ENCODE assay signal across 19 cellular contexts in genomic region chr3:149010966-149011365, GRCh38. TPM values are rescaled to one million over a fixed set of nuclear protein-coding genes. Genes with fewer than 3 reads are reported as not detected.
DNase-seq lines count a peak whose midpoint lies in the region; ATAC-seq and TF ChIP-seq lines count a peak whose summit lies in the region.
"Had no signal": no experiment of that assay in that cellular context is flagged by ENCODE, and none has a peak within 500 bp of the region (broad histone marks: within the 10 kb centered on the region; RNA-seq: fewer than 3 reads in every experiment).

No MANE protein-coding gene starts in this region.

- no peaks in the 10 kb centered on the region for H3K9me3 ChIP-seq in uterus
- H3K9me3 ChIP-seq: ovary, SK-N-SH had no signal

- no peak for DNase-seq in activated naive CD8-positive, alpha-beta T cell treated with anti-CD3 and anti-CD28 coated beads, Interleukin-2, amount 10 ng/mL, durations not matched to agents 7 days and 5 days
- no peak for DNase-seq in activated naive CD8-positive, alpha-beta T cell treated with anti-CD3 and anti-CD28 coated beads for 36 hours
- no peak for DNase-seq in activated CD8-positive, alpha-beta T cell treated with anti-CD3 and anti-CD28 coated beads for 36 hours
- DNase-seq in natural killer cell: no peak
- no peak for DNase-seq in uterus
- no peak for DNase-seq in WTC11 (ENCODE audit: low spot score)
- DNase-seq in stimulated activated CD4-positive, alpha-beta T cell treated with anti-CD3 and anti-CD28 coated beads, Interleukin-2, amount 100 ng/mL, for 48 hours: no peak
- no peak for DNase-seq in ACHN
- DNase-seq: activated naive CD4-positive, alpha-beta T cell; anterior cingulate cortex; cerebellar nuclear complex; head of caudate nucleus; NCI-H1694; ovary; SK-N-SH; stimulated activated naive CD8-positive, alpha-beta T cell treated with anti-CD3 and anti-CD28 coated beads, Interleukin-15, amount 100 ng/mL, for 72 hours had no signal

- POLR2A ChIA-PET in activated naive CD8-positive, alpha-beta T cell treated with anti-CD3 and anti-CD28 coated beads, Interleukin-2, amount 10 ng/mL, durations not matched to agents 7 days and 5 days (lab: Charles Lee): no interaction called here
- POLR2A ChIA-PET in activated CD8-positive, alpha-beta T cell treated with anti-CD3 and anti-CD28 coated beads for 36 hours (lab: Charles Lee): no interaction called here
- POLR2A ChIA-PET in WTC11 (lab: Charles Lee): no interaction called here

- peaks cover 60% of the 10 kb centered on the region for H3K36me3 Mint-ChIP-seq in activated naive CD8-positive, alpha-beta T cell treated with anti-CD3 and anti-CD28 coated beads, Interleukin-2, amount 10 ng/mL, durations not matched to agents 7 days and 5 days
- H3K36me3 Mint-ChIP-seq in activated naive CD8-positive, alpha-beta T cell treated with anti-CD3 and anti-CD28 coated beads for 36 hours: peaks cover 40% of the 10 kb centered on the region
- H3K36me3 Mint-ChIP-seq in activated CD8-positive, alpha-beta T cell treated with anti-CD3 and anti-CD28 coated beads for 36 hours (ENCODE audit: low read depth): peaks cover 45% of the 10 kb centered on the region
- peaks cover 16% of the 10 kb centered on the region for H3K36me3 Mint-ChIP-seq in natural killer cell
- H3K36me3 Mint-ChIP-seq in WTC11: peaks cover 43% of the 10 kb centered on the region

- TF ChIP-seq CTCF in activated CD8-positive, alpha-beta T cell treated with anti-CD3 and anti-CD28 coated beads for 36 hours (IDR thresholded peaks at IDR 0.05): no peak
- no peak for TF ChIP-seq CTCF in natural killer cell (IDR thresholded peaks at IDR 0.05)
- TF ChIP-seq CTCF in uterus (IDR thresholded peaks at IDR 0.05): no peak
- TF ChIP-seq CTCF in WTC11 (IDR thresholded peaks at IDR 0.05): no peak

- H3K27me3 Mint-ChIP-seq in activated naive CD8-positive, alpha-beta T cell treated with anti-CD3 and anti-CD28 coated beads, Interleukin-2, amount 10 ng/mL, durations not matched to agents 7 days and 5 days: no peaks in the 10 kb centered on the region
- H3K27me3 Mint-ChIP-seq in activated naive CD8-positive, alpha-beta T cell treated with anti-CD3 and anti-CD28 coated beads for 36 hours: no peaks in the 10 kb centered on the region
- H3K27me3 Mint-ChIP-seq in activated CD8-positive, alpha-beta T cell treated with anti-CD3 and anti-CD28 coated beads for 36 hours: no peaks in the 10 kb centered on the region
- no peaks in the 10 kb centered on the region for H3K27me3 Mint-ChIP-seq in natural killer cell (ENCODE audit: low read depth in 2 of 2)
- H3K27me3 Mint-ChIP-seq in WTC11 (ENCODE audit: low read depth): no peaks in the 10 kb centered on the region
- H3K27me3 Mint-ChIP-seq: stimulated activated naive CD8-positive, alpha-beta T cell treated with anti-CD3 and anti-CD28 coated beads, Interleukin-15, amount 100 ng/mL, for 72 hours had no signal

- no peak for TF ChIP-seq POLR2A in uterus (IDR thresholded peaks at IDR 0.05)

- H3K4me3 Mint-ChIP-seq in activated naive CD8-positive, alpha-beta T cell treated with anti-CD3 and anti-CD28 coated beads, Interleukin-2, amount 10 ng/mL, durations not matched to agents 7 days and 5 days: no peak overlapping the region
- no peak overlapping the region for H3K4me3 Mint-ChIP-seq in activated naive CD8-positive, alpha-beta T cell treated with anti-CD3 and anti-CD28 coated beads for 36 hours
- no peak overlapping the region for H3K4me3 Mint-ChIP-seq in activated CD8-positive, alpha-beta T cell treated with anti-CD3 and anti-CD28 coated beads for 36 hours
- H3K4me3 Mint-ChIP-seq in natural killer cell (peak overlapping the region; percentile 53), WTC11 (no peak overlapping the region)
- H3K4me3 Mint-ChIP-seq: CD14-positive monocyte; stimulated activated naive CD8-positive, alpha-beta T cell treated with anti-CD3 and anti-CD28 coated beads, Interleukin-15, amount 100 ng/mL, for 72 hours had no signal

- no peaks in the 10 kb centered on the region for H3K9me3 Mint-ChIP-seq in activated naive CD8-positive, alpha-beta T cell treated with anti-CD3 and anti-CD28 coated beads, Interleukin-2, amount 10 ng/mL, durations not matched to agents 7 days and 5 days
- no peaks in the 10 kb centered on the region for H3K9me3 Mint-ChIP-seq in activated naive CD8-positive, alpha-beta T cell treated with anti-CD3 and anti-CD28 coated beads for 36 hours
- no peaks in the 10 kb centered on the region for H3K9me3 Mint-ChIP-seq in activated CD8-positive, alpha-beta T cell treated with anti-CD3 and anti-CD28 coated beads for 36 hours
- H3K9me3 Mint-ChIP-seq in natural killer cell (no peaks in the 10 kb centered on the region), WTC11 (no peaks in the 10 kb centered on the region)
- H3K9me3 Mint-ChIP-seq: CD14-positive monocyte; stimulated activated naive CD8-positive, alpha-beta T cell treated with anti-CD3 and anti-CD28 coated beads, Interleukin-15, amount 100 ng/mL, for 72 hours had no signal

- in situ Hi-C loops in ACHN (cut with HindIII; ENCODE audit: low pct_ligation_motif_present, low pct_unique_long_range_greater_than_20kb, low sequenced_read_pairs): no loop called here

- CTCF ChIA-PET in activated CD8-positive, alpha-beta T cell treated with anti-CD3 and anti-CD28 coated beads for 36 hours (lab: Charles Lee): no interaction called here
- CTCF ChIA-PET in WTC11 (lab: Charles Lee): no interaction called here

- H3K27me3 ChIP-seq in uterus: no peaks in the 10 kb centered on the region
- H3K27me3 ChIP-seq: ovary had no signal

- intact Hi-C loops in activated CD8-positive, alpha-beta T cell treated with anti-CD3 and anti-CD28 coated beads for 36 hours (cut with micrococcal nuclease): no loop called here
- intact Hi-C loops in natural killer cell (cut with micrococcal nuclease): no loop called here
- intact Hi-C loops in uterus (cut with DNase I; ENCODE audit: low total_unique reads): no loop called here

- H3K27ac ChIP-seq in uterus: peak overlapping the region; percentile 14 to 53
- H3K27ac ChIP-seq: HL-60, ovary had no signal

- peak overlapping the region; percentile 93 for H3K27ac Mint-ChIP-seq in activated naive CD8-positive, alpha-beta T cell treated with anti-CD3 and anti-CD28 coated beads, Interleukin-2, amount 10 ng/mL, durations not matched to agents 7 days and 5 days
- no peak overlapping the region for H3K27ac Mint-ChIP-seq in activated naive CD8-positive, alpha-beta T cell treated with anti-CD3 and anti-CD28 coated beads for 36 hours
- peak overlapping the region; percentile 53 for H3K27ac Mint-ChIP-seq in activated CD8-positive, alpha-beta T cell treated with anti-CD3 and anti-CD28 coated beads for 36 hours
- H3K27ac Mint-ChIP-seq in natural killer cell: peak overlapping the region; percentile 87 to 90
- H3K27ac Mint-ChIP-seq in WTC11: no peak overlapping the region

- no peak for ATAC-seq in activated naive CD8-positive, alpha-beta T cell treated with anti-CD3 and anti-CD28 coated beads, Interleukin-2, amount 10 ng/mL, durations not matched to agents 7 days and 5 days (ENCODE audit: low read depth)
- no peak for ATAC-seq in activated CD8-positive, alpha-beta T cell treated with anti-CD3 and anti-CD28 coated beads for 36 hours
- ATAC-seq in natural killer cell: no peak
- no peak for ATAC-seq in WTC11
- ATAC-seq: Panc1; stimulated activated naive CD8-positive, alpha-beta T cell treated with anti-CD3 and anti-CD28 coated beads, Interleukin-15, amount 100 ng/mL, for 72 hours had no signal

- no peaks in the 10 kb centered on the region for H3K36me3 ChIP-seq in uterus
- H3K36me3 ChIP-seq: ovary had no signal

- no peaks in the 10 kb centered on the region for H3K4me1 ChIP-seq in uterus

- peaks cover 34% of the 10 kb centered on the region for H3K4me1 Mint-ChIP-seq in activated naive CD8-positive, alpha-beta T cell treated with anti-CD3 and anti-CD28 coated beads, Interleukin-2, amount 10 ng/mL, durations not matched to agents 7 days and 5 days
- H3K4me1 Mint-ChIP-seq in activated naive CD8-positive, alpha-beta T cell treated with anti-CD3 and anti-CD28 coated beads for 36 hours: peaks cover 7% of the 10 kb centered on the region
- H3K4me1 Mint-ChIP-seq in activated CD8-positive, alpha-beta T cell treated with anti-CD3 and anti-CD28 coated beads for 36 hours (ENCODE audit: low read depth): peaks cover 17% of the 10 kb centered on the region
- H3K4me1 Mint-ChIP-seq in natural killer cell (peaks cover 64 to 65% of the 10 kb centered on the region in 2 donors), WTC11 (peaks cover 14% of the 10 kb centered on the region)
- H3K4me1 Mint-ChIP-seq: CD14-positive monocyte had no signal

- no peak overlapping the region for H3K4me3 ChIP-seq in uterus
- H3K4me3 ChIP-seq: ovary had no signal

TF ChIP-seq in WTC11, 78 proteins besides CTCF, POLR2A, EP300 and RAD21 (continues in another document):
- TF ChIP-seq TP53 (CRISPR knock-in tag; IDR thresholded peaks at IDR 0.05) (no peak), FOXP1 (CRISPR knock-in tag; IDR thresholded peaks at IDR 0.05; ENCODE audit: borderline replicate concordance) (no peak), MLX (CRISPR knock-in tag; IDR thresholded peaks at IDR 0.05) (no peak)

RNA-seq across cellular contexts. Expression of gene GYG1, which starts 19.6 kb away (rescaled TPM):
- total RNA-seq in activated naive CD8-positive, alpha-beta T cell treated with anti-CD3 and anti-CD28 coated beads, Interleukin-2, amount 10 ng/mL, durations not matched to agents 7 days and 5 days: 10 to 100 TPM; 48.6 to 49.3 TPM
- total RNA-seq in activated naive CD8-positive, alpha-beta T cell treated with anti-CD3 and anti-CD28 coated beads for 36 hours: 10 to 100 TPM; 20.2 to 20.6 TPM
- 10 to 100 TPM; 16.0 to 18.3 TPM for total RNA-seq in activated CD8-positive, alpha-beta T cell treated with anti-CD3 and anti-CD28 coated beads for 36 hours
- total RNA-seq in natural killer cell: 10 to 100 TPM; 46.6 to 56.5 (median 49.6) TPM
- 100 to 1,000 TPM in 1 of 4 donors, 10 to 100 TPM in 3; 37.4 to 122 (median 64.2) TPM for total RNA-seq in uterus
- total RNA-seq in WTC11 (2021): 34.8 to 43.1 TPM (median 41.7 TPM) in 3 replicates

Comparison
In these comparisons a context has a peak if more than half of its experiments do, and no peak if none do; other contexts are left out.
1. H3K27ac Mint-ChIP-seq: peak in activated naive CD8-positive, alpha-beta T cell treated with anti-CD3 and anti-CD28 coated beads, Interleukin-2, amount 10 ng/mL, durations not matched to agents 7 days and 5 days (single experiment), activated CD8-positive, alpha-beta T cell treated with anti-CD3 and anti-CD28 coated beads for 36 hours (single experiment) and natural killer cell (2 of 2); none in activated naive CD8-positive, alpha-beta T cell treated with anti-CD3 and anti-CD28 coated beads for 36 hours (single experiment) and WTC11 (single experiment).